In genomic region chr16:50024684-50025543, GRCh38 we compare ENCODE assay signal across 8 cellular contexts. TPM values are rescaled to one million over a fixed set of nuclear protein-coding genes. Genes with fewer than 3 reads are reported as not detected.
DNase-seq lines count a peak whose midpoint lies in the region; ATAC-seq and TF ChIP-seq lines count a peak whose summit lies in the region.

CNEP1R1 (plus strand) TSS chr16:50025225; CDS start chr16:50025316, 91 bp downstream.

- peak; percentile 86 to 96 (median 95) for DNase-seq in CD4-positive, CD25-positive, alpha-beta regulatory T cell
- DNase-seq in NCI-H748 (lab: John Stamatoyannopoulos, UW; ENCODE audit: unreplicated experiment) = peak; percentile 94
- peak; percentile 89 for DNase-seq in activated CD4-positive, alpha-beta T cell treated with anti-CD3 and anti-CD28 coated beads, Interleukin-2, amount 50 U/mL, for 1 hour
- DNase-seq in left lung = peak; percentile 94 to 96
- DNase-seq in stimulated activated CD4-positive, alpha-beta T cell treated with anti-CD3 and anti-CD28 coated beads, Interleukin-2, amount 100 ng/mL, for 48 hours = peak; percentile 86 to 88

- H3K4me1 Mint-ChIP-seq in CD4-positive, CD25-positive, alpha-beta regulatory T cell = peaks cover 7 to 51% (median 22%) of the 10 kb centered on the region in 4 donors
- peaks cover 2% of the 10 kb centered on the region for H3K4me1 Mint-ChIP-seq in dendritic cell treated with granulocyte-macrophage colony-stimulating factor and Interleukin-4, amounts not matched to agents 40 ng/mL and 50 ng/mL, for 4 days (ENCODE audit: low read depth)

- peaks cover 4% of the 10 kb centered on the region for H3K27me3 Mint-ChIP-seq in CD4-positive, CD25-positive, alpha-beta regulatory T cell
- peaks cover 3% of the 10 kb centered on the region for H3K27me3 Mint-ChIP-seq in dendritic cell treated with granulocyte-macrophage colony-stimulating factor and Interleukin-4, amounts not matched to agents 40 ng/mL and 50 ng/mL, for 4 days

- peak within 1 kb of the TSS; percentile 92 for H3K4me3 ChIP-seq in CD4-positive, CD25-positive, alpha-beta regulatory T cell (ENCODE audit: low read depth, low read length)
- peak within 1 kb of the TSS; percentile 98 to 99 for H3K4me3 ChIP-seq in left lung

- H3K4me1 ChIP-seq in CD4-positive, CD25-positive, alpha-beta regulatory T cell (ENCODE audit: control insufficient read depth, insufficient read depth, low read length, poor library complexity, severe bottlenecking) = peaks cover 20% of the 10 kb centered on the region
- H3K4me1 ChIP-seq in left lung = peaks cover 12 to 42% of the 10 kb centered on the region in 2 donors

- H3K4me3 Mint-ChIP-seq in CD4-positive, CD25-positive, alpha-beta regulatory T cell = peak within 1 kb of the TSS; percentile 92 to 98 (median 98)
- peak within 1 kb of the TSS; percentile 89 for H3K4me3 Mint-ChIP-seq in dendritic cell treated with granulocyte-macrophage colony-stimulating factor and Interleukin-4, amounts not matched to agents 40 ng/mL and 50 ng/mL, for 4 days

- intact Hi-C loops in dendritic cell treated with granulocyte-macrophage colony-stimulating factor and Interleukin-4, amounts not matched to agents 40 ng/mL and 50 ng/mL, for 4 days (cut with micrococcal nuclease) = loop anchor here (1.0 to 10.0 kb wide), 6 partner anchors 14 to 642 kb away; no protein-coding TSS in a partner anchor
- intact Hi-C loops in left lung (cut with DNase I) = loop anchor here in 1 of 2 donors (10.0 kb wide), 1 partner anchor 190 kb away; no protein-coding TSS in a partner anchor

- H3K36me3 ChIP-seq in CD4-positive, CD25-positive, alpha-beta regulatory T cell (ENCODE audit: control insufficient read depth, insufficient read depth, low read length) = peaks cover 6% of the 10 kb centered on the region
- peaks cover 0 to 12% of the 10 kb centered on the region in 2 donors for H3K36me3 ChIP-seq in left lung

- peak within 1 kb of the TSS; percentile 90 to 97 (median 96) for H3K27ac Mint-ChIP-seq in CD4-positive, CD25-positive, alpha-beta regulatory T cell
- peak within 1 kb of the TSS; percentile 83 for H3K27ac Mint-ChIP-seq in dendritic cell treated with granulocyte-macrophage colony-stimulating factor and Interleukin-4, amounts not matched to agents 40 ng/mL and 50 ng/mL, for 4 days

- H3K9me3 Mint-ChIP-seq in CD4-positive, CD25-positive, alpha-beta regulatory T cell = no peaks in the 10 kb centered on the region
- H3K9me3 Mint-ChIP-seq in dendritic cell treated with granulocyte-macrophage colony-stimulating factor and Interleukin-4, amounts not matched to agents 40 ng/mL and 50 ng/mL, for 4 days = no peaks in the 10 kb centered on the region

- H3K27ac ChIP-seq in CD4-positive, CD25-positive, alpha-beta regulatory T cell (ENCODE audit: insufficient read depth, low read length, poor library complexity, severe bottlenecking) = peak within 1 kb of the TSS; percentile 77
- H3K27ac ChIP-seq in left lung = peak within 1 kb of the TSS; percentile 86 to 91

- no peaks in the 10 kb centered on the region for H3K36me3 Mint-ChIP-seq in CD4-positive, CD25-positive, alpha-beta regulatory T cell
- peaks cover 16% of the 10 kb centered on the region for H3K36me3 Mint-ChIP-seq in dendritic cell treated with granulocyte-macrophage colony-stimulating factor and Interleukin-4, amounts not matched to agents 40 ng/mL and 50 ng/mL, for 4 days (ENCODE audit: low read depth)

- ATAC-seq in CD4-positive, CD25-positive, alpha-beta regulatory T cell (ENCODE audit: low read depth in 2 of 2) = peak; percentile 99
- ATAC-seq in GM19372 (IDR thresholded peaks at IDR 0.05; ENCODE audit: low read depth, unreplicated experiment) (peak; percentile 99), HG03558 (IDR thresholded peaks at IDR 0.05; ENCODE audit: extremely low read depth, unreplicated experiment) (peak; percentile 99), left lung (peak; percentile 99)

- H3K27me3 ChIP-seq in CD4-positive, CD25-positive, alpha-beta regulatory T cell (ENCODE audit: control insufficient read depth, insufficient read depth, low read length) = peaks cover 10% of the 10 kb centered on the region
- H3K27me3 ChIP-seq in left lung = no peaks in the 10 kb centered on the region

- H3K9me3 ChIP-seq in CD4-positive, CD25-positive, alpha-beta regulatory T cell (ENCODE audit: control insufficient read depth in 2 of 2, low read length in 2 of 2) = no peaks in the 10 kb centered on the region
- no peaks in the 10 kb centered on the region for H3K9me3 ChIP-seq in left lung

- peak; percentile 97 to 100 for TF ChIP-seq CTCF in left lung (IDR thresholded peaks at IDR 0.05)

RNA-seq across cellular contexts. Expression of gene CNEP1R1, which starts in this region (rescaled TPM):
- total RNA-seq in CD4-positive, CD25-positive, alpha-beta regulatory T cell = 36.6 TPM
- 10 to 100 TPM; 16.8 to 24.1 (median 21.2) TPM for polyA plus RNA-seq in CD4-positive, CD25-positive, alpha-beta regulatory T cell
- total RNA-seq in left lung = 10 to 100 TPM; 22.2 to 28.7 TPM

Comparison
In these comparisons a context has a peak if more than half of its experiments do, and no peak if none do; other contexts are left out.
1. Peak in every context shown above with its lines: DNase-seq, ATAC-seq, H3K4me3 ChIP-seq and H3K27ac ChIP-seq.